ENCODE assay signal across 37 cellular contexts in the genomic region with DNA sequence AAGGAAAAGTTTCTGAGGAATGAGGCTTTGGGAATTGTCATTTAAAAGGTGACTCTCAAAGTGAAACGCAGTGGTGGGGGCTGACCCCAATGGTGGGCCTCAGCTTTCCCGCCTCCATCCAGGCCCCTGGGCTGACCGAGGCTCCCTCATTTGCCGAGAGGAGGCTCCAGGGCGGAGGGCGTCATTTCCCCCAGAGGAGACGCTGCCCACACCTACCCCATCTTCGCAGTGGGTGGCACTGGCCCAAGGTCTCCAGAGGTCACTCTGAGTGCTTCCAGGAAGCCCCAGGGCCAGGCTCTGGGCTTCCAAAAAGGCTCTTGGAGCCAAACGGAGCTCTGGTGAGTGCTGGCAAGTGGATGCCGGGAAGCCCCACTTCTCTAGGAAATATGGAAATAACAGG. TPM values are rescaled to one million over a fixed set of nuclear protein-coding genes. Genes with fewer than 3 reads are reported as not detected.
"Had no signal": no experiment of that assay in that cellular context is flagged by ENCODE, and none has a peak within 500 bp of the region (broad histone marks: within the 10 kb centered on the region; RNA-seq: fewer than 3 reads in every experiment).

No MANE protein-coding gene starts in this region.

- H3K27ac ChIP-seq: adrenal gland, body of pancreas, brain microvascular endothelial cell, breast epithelium, VCaP had no signal

- H3K4me3 Mint-ChIP-seq: activated B cell treated with CpG ODN at 0.5 μM for 24 hours; activated CD4-positive, alpha-beta memory T cell treated with anti-CD3 and anti-CD28 coated beads for 36 hours; activated CD4-positive, alpha-beta T cell treated with anti-CD3 and anti-CD28 coated beads, Interleukin-2, amount 10 ng/mL, durations not matched to agents 24 days and 14 days; activated CD8-positive, alpha-beta T cell treated with anti-CD3 and anti-CD28 coated beads for 36 hours; activated naive CD4-positive, alpha-beta T cell treated with anti-CD3 and anti-CD28 coated beads for 36 hours; activated naive CD8-positive, alpha-beta T cell treated with anti-CD3 and anti-CD28 coated beads for 36 hours; activated T-cell treated with anti-CD3 and anti-CD28 coated beads, Interleukin-2, amount 50 U/mL, for 4 hours; activated T-cell treated with anti-CD3 and anti-CD28 coated beads, Interleukin-2, amount 50 U/mL, for 72 hours; activated T-helper 1 cell treated with anti-CD3 and anti-CD28 coated beads, Interleukin-12 subunit alpha, Interleukin-12 subunit beta, Interleukin-2, Interleukin-4 antibody, amounts not matched to agents 30 ng/mL and 10 ng/mL and 1 ng/mL, durations not matched to agents 14 hours and 24 hours and 36 hours; activated T-helper 17 cell treated with anti-CD3 and anti-CD28 coated beads, Interleukin-2, amount 50 U/mL, for 72 hours; T-helper 1 cell treated with Interleukin-12 subunit alpha and Interleukin-12 subunit beta and Interleukin-4 antibody, amounts not matched to agents 30 μg/mL and 1 μg/mL, for 36 hours; T-helper 2 cell treated with Interferon-gamma antibody and Interleukin-4, amounts not matched to agents 5 μg/mL and 100 μg/mL, for 36 hours had no signal

- H3K36me3 ChIP-seq: adrenal gland, brain microvascular endothelial cell, breast epithelium had no signal

- H3K9me3 ChIP-seq: adrenal gland, body of pancreas, breast epithelium had no signal

- H3K9me3 Mint-ChIP-seq: activated B cell treated with CpG ODN at 0.5 μM for 24 hours; activated CD4-positive, alpha-beta memory T cell treated with anti-CD3 and anti-CD28 coated beads for 36 hours; activated CD4-positive, alpha-beta T cell treated with anti-CD3 and anti-CD28 coated beads, Interleukin-2, amount 10 ng/mL, durations not matched to agents 24 days and 14 days; activated CD8-positive, alpha-beta T cell treated with anti-CD3 and anti-CD28 coated beads for 36 hours; activated naive CD4-positive, alpha-beta T cell treated with anti-CD3 and anti-CD28 coated beads for 36 hours; activated naive CD4-positive, alpha-beta T cell treated with anti-CD3 and anti-CD28 coated beads, Interleukin-2, amount 50 U/mL, for 72 hours; activated naive CD8-positive, alpha-beta T cell treated with anti-CD3 and anti-CD28 coated beads for 36 hours; activated T-cell treated with anti-CD3 and anti-CD28 coated beads, Interleukin-2, amount 50 U/mL, for 4 hours; activated T-cell treated with anti-CD3 and anti-CD28 coated beads, Interleukin-2, amount 50 U/mL, for 72 hours; activated T-helper 1 cell treated with anti-CD3 and anti-CD28 coated beads, Interleukin-12 subunit alpha, Interleukin-12 subunit beta, Interleukin-2, Interleukin-4 antibody, amounts not matched to agents 30 ng/mL and 10 ng/mL and 1 ng/mL, durations not matched to agents 14 hours and 24 hours and 36 hours; activated T-helper 17 cell treated with anti-CD3 and anti-CD28 coated beads, Interleukin-2, amount 50 U/mL, for 72 hours; T-helper 1 cell treated with Interleukin-12 subunit alpha and Interleukin-12 subunit beta and Interleukin-4 antibody, amounts not matched to agents 30 μg/mL and 1 μg/mL, for 36 hours; T-helper 2 cell treated with Interferon-gamma antibody and Interleukin-4, amounts not matched to agents 5 μg/mL and 100 μg/mL, for 36 hours had no signal

- H3K27me3 ChIP-seq: adrenal gland, body of pancreas, brain microvascular endothelial cell had no signal

- DNase-seq: activated B cell treated with CpG ODN at 0.5 μM for 24 hours; activated CD4-positive, alpha-beta memory T cell treated with anti-CD3 and anti-CD28 coated beads for 36 hours; activated CD4-positive, alpha-beta T cell treated with anti-CD3 and anti-CD28 coated beads for 4 hours; activated CD4-positive, alpha-beta T cell treated with anti-CD3 and anti-CD28 coated beads, Interleukin-2, amount 10 ng/mL, durations not matched to agents 24 days and 14 days; activated CD4-positive, alpha-beta T cell treated with anti-CD3 and anti-CD28 coated beads, Interleukin-2, amount 50 U/mL, for 1 hour; activated CD4-positive, alpha-beta T cell treated with anti-CD3 and anti-CD28 coated beads, Interleukin-2, amount 50 U/mL, for 4 hours; activated CD4-positive, CD25-positive, alpha-beta regulatory T cell treated with anti-CD3 and anti-CD28 coated beads, Interleukin-2, amount 50 U/mL, for 72 hours; activated CD8-positive, alpha-beta memory T cell treated with anti-CD3 and anti-CD28 coated beads, Interleukin-2, amount 50 U/mL, for 4 hours; activated CD8-positive, alpha-beta T cell treated with anti-CD3 and anti-CD28 coated beads for 36 hours; activated effector memory CD4-positive, alpha-beta T cell treated with anti-CD3 and anti-CD28 coated beads, Interleukin-2, amount 50 U/mL, for 16 hours; activated gamma-delta T cell treated with Interleukin-2 at 50 U/mL for 16 hours; activated naive CD4-positive, alpha-beta T cell; activated naive CD4-positive, alpha-beta T cell treated with anti-CD3 and anti-CD28 coated beads for 36 hours; activated naive CD4-positive, alpha-beta T cell treated with anti-CD3 and anti-CD28 coated beads, Interleukin-2, amount 50 U/mL, for 16 hours; activated naive CD8-positive, alpha-beta T cell treated with anti-CD3 and anti-CD28 coated beads for 36 hours; activated T-cell treated with anti-CD3 and anti-CD28 coated beads for 4 hours; activated T-cell treated with anti-CD3 and anti-CD28 coated beads, Interleukin-2, amount 50 U/mL, for 1 hour; activated T-cell treated with anti-CD3 and anti-CD28 coated beads, Interleukin-2, amount 50 U/mL, for 4 hours; activated T-cell treated with anti-CD3 and anti-CD28 coated beads, Interleukin-2, amount 50 U/mL, for 72 hours; adrenal gland; amniotic stem cell; aorta; body of pancreas; brain microvascular endothelial cell; central memory CD4-positive, alpha-beta T cell; SW 1271; T-helper 1 cell; T-helper 2 cell; T-helper 9 cell had no signal

- ATAC-seq: activated CD8-positive, alpha-beta T cell treated with anti-CD3 and anti-CD28 coated beads for 36 hours; activated naive CD4-positive, alpha-beta T cell treated with anti-CD3 and anti-CD28 coated beads, Interleukin-2, amount 50 U/mL, for 72 hours; activated T-cell treated with anti-CD3 and anti-CD28 coated beads, Interleukin-2, amount 50 U/mL, for 4 hours; activated T-cell treated with anti-CD3 and anti-CD28 coated beads, Interleukin-2, amount 50 U/mL, for 72 hours; activated T-helper 17 cell treated with anti-CD3 and anti-CD28 coated beads, Interleukin-2, amount 50 U/mL, for 72 hours; body of pancreas had no signal

- H3K36me3 Mint-ChIP-seq: activated CD4-positive, alpha-beta memory T cell treated with anti-CD3 and anti-CD28 coated beads for 36 hours; activated naive CD4-positive, alpha-beta T cell treated with anti-CD3 and anti-CD28 coated beads, Interleukin-2, amount 50 U/mL, for 72 hours; activated naive CD8-positive, alpha-beta T cell treated with anti-CD3 and anti-CD28 coated beads for 36 hours had no signal

- H3K27me3 Mint-ChIP-seq: activated B cell treated with CpG ODN at 0.5 μM for 24 hours; activated CD4-positive, alpha-beta memory T cell treated with anti-CD3 and anti-CD28 coated beads for 36 hours; activated CD4-positive, alpha-beta T cell treated with anti-CD3 and anti-CD28 coated beads, Interleukin-2, amount 10 ng/mL, durations not matched to agents 24 days and 14 days; activated CD8-positive, alpha-beta T cell treated with anti-CD3 and anti-CD28 coated beads for 36 hours; activated naive CD8-positive, alpha-beta T cell treated with anti-CD3 and anti-CD28 coated beads for 36 hours; activated T-helper 17 cell treated with anti-CD3 and anti-CD28 coated beads, Interleukin-2, amount 50 U/mL, for 72 hours had no signal

- H3K4me1 ChIP-seq: adrenal gland, breast epithelium had no signal

- H3K4me1 Mint-ChIP-seq: activated B cell treated with CpG ODN at 0.5 μM for 24 hours; activated CD4-positive, alpha-beta T cell treated with anti-CD3 and anti-CD28 coated beads, Interleukin-2, amount 10 ng/mL, durations not matched to agents 24 days and 14 days; activated naive CD8-positive, alpha-beta T cell treated with anti-CD3 and anti-CD28 coated beads for 36 hours; activated T-helper 17 cell treated with anti-CD3 and anti-CD28 coated beads, Interleukin-2, amount 50 U/mL, for 72 hours had no signal

- H3K4me3 ChIP-seq: adrenal gland, body of pancreas, breast epithelium had no signal

- H3K27ac Mint-ChIP-seq: activated B cell treated with CpG ODN at 0.5 μM for 24 hours; activated CD4-positive, alpha-beta memory T cell treated with anti-CD3 and anti-CD28 coated beads for 36 hours; activated CD4-positive, alpha-beta T cell treated with anti-CD3 and anti-CD28 coated beads, Interleukin-2, amount 10 ng/mL, durations not matched to agents 24 days and 14 days; activated CD8-positive, alpha-beta T cell treated with anti-CD3 and anti-CD28 coated beads for 36 hours; activated naive CD4-positive, alpha-beta T cell treated with anti-CD3 and anti-CD28 coated beads for 36 hours; activated naive CD4-positive, alpha-beta T cell treated with anti-CD3 and anti-CD28 coated beads, Interleukin-2, amount 50 U/mL, for 72 hours; activated naive CD8-positive, alpha-beta T cell treated with anti-CD3 and anti-CD28 coated beads for 36 hours; activated T-cell treated with anti-CD3 and anti-CD28 coated beads, Interleukin-2, amount 50 U/mL, for 72 hours; activated T-helper 1 cell treated with anti-CD3 and anti-CD28 coated beads, Interleukin-12 subunit alpha, Interleukin-12 subunit beta, Interleukin-2, Interleukin-4 antibody, amounts not matched to agents 30 ng/mL and 10 ng/mL and 1 ng/mL, durations not matched to agents 14 hours and 24 hours and 36 hours; activated T-helper 17 cell treated with anti-CD3 and anti-CD28 coated beads, Interleukin-2, amount 50 U/mL, for 72 hours; T-helper 1 cell treated with Interleukin-12 subunit alpha and Interleukin-12 subunit beta and Interleukin-4 antibody, amounts not matched to agents 30 μg/mL and 1 μg/mL, for 36 hours; T-helper 2 cell treated with Interferon-gamma antibody and Interleukin-4, amounts not matched to agents 5 μg/mL and 100 μg/mL, for 36 hours had no signal

RNA-seq across cellular contexts. Expression of a gene that starts 38.0 kb away (rescaled TPM):
- total RNA-seq: activated B cell treated with CpG ODN at 0.5 μM for 24 hours; activated CD4-positive, alpha-beta memory T cell treated with anti-CD3 and anti-CD28 coated beads for 36 hours; activated CD4-positive, alpha-beta T cell treated with anti-CD3 and anti-CD28 coated beads, Interleukin-2, amount 10 ng/mL, durations not matched to agents 24 days and 14 days; activated CD8-positive, alpha-beta T cell treated with anti-CD3 and anti-CD28 coated beads for 36 hours; aorta; cardiac septum had no signal
